15 cellular contexts compared by ENCODE assay signal in the genomic region with DNA sequence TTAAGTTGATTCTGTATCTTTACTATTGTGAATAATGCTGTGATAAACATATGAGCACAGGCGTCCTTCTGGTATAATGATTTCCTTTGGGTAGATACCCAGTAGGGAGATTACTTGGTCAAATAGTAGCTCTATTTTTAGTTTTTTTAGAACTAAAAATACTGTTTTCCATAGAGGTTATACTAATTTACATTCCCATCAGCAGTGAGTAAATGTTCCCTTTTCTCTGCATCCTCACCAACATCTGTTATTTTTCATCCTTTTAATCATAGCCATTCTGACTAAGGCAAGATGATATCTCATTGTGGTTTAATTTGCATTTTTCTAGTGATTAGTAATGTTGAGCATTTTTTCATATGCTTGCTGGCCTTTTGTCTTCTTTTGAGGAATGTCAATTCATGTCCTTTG. TPM values are rescaled to one million over a fixed set of nuclear protein-coding genes. Genes with fewer than 3 reads are reported as not detected.
DNase-seq lines count a peak whose midpoint lies in the region; FAIRE-seq and TF ChIP-seq lines count a peak whose summit lies in the region.
"Had no signal": no experiment of that assay in that cellular context is flagged by ENCODE, and none has a peak within 500 bp of the region (broad histone marks: within the 10 kb centered on the region; RNA-seq: fewer than 3 reads in every experiment).

No MANE protein-coding gene starts in this region.

- DNase-seq in AG08396 (ENCODE audit: low spot score) (peak; percentile 32), GM12891 (ENCODE audit: insufficient read length, low spot score) (no peak), fibroblast of pulmonary artery (ENCODE audit: low read depth) (peak; percentile 64), NCI-H510A (lab: John Stamatoyannopoulos, UW) (no peak), NCI-H82 (lab: John Stamatoyannopoulos, UW) (no peak), activated gamma-delta T cell (lab: John Stamatoyannopoulos, UW) (no peak)
- no peak for DNase-seq in activated T-helper 2 cell treated with anti-CD3 and anti-CD28 coated beads, Interferon-gamma antibody, Interleukin-2, Interleukin-4, amounts not matched to agents 10 μg/mL and 5 μg/mL and 100 μg/mL, durations not matched to agents 14 hours and 24 hours and 36 hours (ENCODE audit: low spot score)
- DNase-seq in activated CD8-positive, alpha-beta memory T cell treated with anti-CD3 and anti-CD28 coated beads, Interleukin-2, amount 50 U/mL, for 48 hours, result no peak
- DNase-seq: activated CD8-positive, alpha-beta memory T cell treated with anti-CD3 and anti-CD28 coated beads, Interleukin-2, amount 50 U/mL, for 4 hours; CD4-positive, alpha-beta T cell; left ventricle myocardium inferior; naive B cell; NCI-H1092; retina had no signal

- no peak overlapping the region for H3K4me3 Mint-ChIP-seq in activated T-helper 2 cell treated with anti-CD3 and anti-CD28 coated beads, Interferon-gamma antibody, Interleukin-2, Interleukin-4, amounts not matched to agents 10 μg/mL and 5 μg/mL and 100 μg/mL, durations not matched to agents 14 hours and 24 hours and 36 hours (ENCODE audit: low read depth)
- H3K4me3 Mint-ChIP-seq: CD4-positive, alpha-beta T cell; naive B cell had no signal

- peak; percentile 16 for FAIRE-seq in GM12891 (lab: Jason Lieb, UNC)

- H3K27ac Mint-ChIP-seq in activated T-helper 2 cell treated with anti-CD3 and anti-CD28 coated beads, Interferon-gamma antibody, Interleukin-2, Interleukin-4, amounts not matched to agents 10 μg/mL and 5 μg/mL and 100 μg/mL, durations not matched to agents 14 hours and 24 hours and 36 hours, result peak overlapping the region; percentile 81
- H3K27ac Mint-ChIP-seq: CD4-positive, alpha-beta T cell had no signal

- H3K4me1 Mint-ChIP-seq in activated T-helper 2 cell treated with anti-CD3 and anti-CD28 coated beads, Interferon-gamma antibody, Interleukin-2, Interleukin-4, amounts not matched to agents 10 μg/mL and 5 μg/mL and 100 μg/mL, durations not matched to agents 14 hours and 24 hours and 36 hours (ENCODE audit: low read depth), result peaks cover 18% of the 10 kb centered on the region
- H3K4me1 Mint-ChIP-seq: naive B cell had no signal

- H3K36me3 Mint-ChIP-seq in activated T-helper 2 cell treated with anti-CD3 and anti-CD28 coated beads, Interferon-gamma antibody, Interleukin-2, Interleukin-4, amounts not matched to agents 10 μg/mL and 5 μg/mL and 100 μg/mL, durations not matched to agents 14 hours and 24 hours and 36 hours (ENCODE audit: low read depth), result peaks cover 58% of the 10 kb centered on the region

- no peak overlapping the region for H3K4me3 ChIP-seq in fibroblast of pulmonary artery (replicated peaks; ENCODE audit: low read depth, low read length)
- H3K4me3 ChIP-seq: hepatocyte, left ventricle myocardium inferior had no signal

- H3K27me3 Mint-ChIP-seq in activated T-helper 2 cell treated with anti-CD3 and anti-CD28 coated beads, Interferon-gamma antibody, Interleukin-2, Interleukin-4, amounts not matched to agents 10 μg/mL and 5 μg/mL and 100 μg/mL, durations not matched to agents 14 hours and 24 hours and 36 hours (ENCODE audit: low read depth), result no peaks in the 10 kb centered on the region
- H3K27me3 Mint-ChIP-seq: CD4-positive, alpha-beta T cell; naive B cell had no signal

- H3K9me3 Mint-ChIP-seq in activated T-helper 2 cell treated with anti-CD3 and anti-CD28 coated beads, Interferon-gamma antibody, Interleukin-2, Interleukin-4, amounts not matched to agents 10 μg/mL and 5 μg/mL and 100 μg/mL, durations not matched to agents 14 hours and 24 hours and 36 hours, result peaks cover 9% of the 10 kb centered on the region
- H3K9me3 Mint-ChIP-seq: CD4-positive, alpha-beta T cell had no signal

- intact Hi-C loops in activated T-helper 2 cell treated with anti-CD3 and anti-CD28 coated beads, Interferon-gamma antibody, Interleukin-2, Interleukin-4, amounts not matched to agents 10 μg/mL and 5 μg/mL and 100 μg/mL, durations not matched to agents 14 hours and 24 hours and 36 hours (cut with micrococcal nuclease), result loop anchor here (2.0 kb wide), 1 partner anchor 34 kb away; a partner anchor contains a TSS

- TF ChIP-seq CTCF in fibroblast of pulmonary artery (IDR thresholded peaks at IDR 0.05; ENCODE audit: low read length, missing control alignments), result no peak

- TF ChIP-seq POLR2A in GM12891 (IDR thresholded peaks at IDR 0.05; ENCODE audit: low read depth, low read length), result no peak

TF ChIP-seq in GM12891, 5 proteins besides CTCF, POLR2A, EP300 and RAD21:
- TF ChIP-seq PAX5 (IDR thresholded peaks at IDR 0.05; ENCODE audit: insufficient read depth, low read length, severe bottlenecking), result no peak
- TF ChIP-seq POLR2AphosphoS5 (IDR thresholded peaks at IDR 0.05; ENCODE audit: low read depth, low read length), result no peak

RNA-seq across cellular contexts. Expression of a gene that starts 35.1 kb away (rescaled TPM):
- polyA plus RNA-seq in GM12891 (2012; ENCODE audit: low read depth, missing spikeins), result 13.2 TPM
- 57.0 and 58.7 TPM in 2 replicates for total RNA-seq in activated T-helper 2 cell treated with anti-CD3 and anti-CD28 coated beads, Interferon-gamma antibody, Interleukin-2, Interleukin-4, amounts not matched to agents 10 μg/mL and 5 μg/mL and 100 μg/mL, durations not matched to agents 14 hours and 24 hours and 36 hours

RNA-seq across cellular contexts. Expression of a gene that starts 35.2 kb away (rescaled TPM):
- polyA plus RNA-seq in GM12891 (2012; ENCODE audit: low read depth, missing spikeins), result 76.5 TPM
- total RNA-seq in activated T-helper 2 cell treated with anti-CD3 and anti-CD28 coated beads, Interferon-gamma antibody, Interleukin-2, Interleukin-4, amounts not matched to agents 10 μg/mL and 5 μg/mL and 100 μg/mL, durations not matched to agents 14 hours and 24 hours and 36 hours, result 68.8 and 72.1 TPM in 2 replicates

RNA-seq across cellular contexts. Expression of a gene that starts 56.7 kb away (rescaled TPM):
- polyA plus RNA-seq in GM12891 (2012; ENCODE audit: low read depth, missing spikeins), result 4.7 TPM
- total RNA-seq in activated T-helper 2 cell treated with anti-CD3 and anti-CD28 coated beads, Interferon-gamma antibody, Interleukin-2, Interleukin-4, amounts not matched to agents 10 μg/mL and 5 μg/mL and 100 μg/mL, durations not matched to agents 14 hours and 24 hours and 36 hours, result 9.7 and 11.6 TPM in 2 replicates

Comparison
In these comparisons a context has a peak if more than half of its experiments do, and no peak if none do; other contexts are left out.
1. DNase-seq: peak in AG08396 (single experiment) and fibroblast of pulmonary artery (single experiment); none in GM12891 (single experiment), activated T-helper 2 cell treated with anti-CD3 and anti-CD28 coated beads, Interferon-gamma antibody, Interleukin-2, Interleukin-4, amounts not matched to agents 10 μg/mL and 5 μg/mL and 100 μg/mL, durations not matched to agents 14 hours and 24 hours and 36 hours (single experiment), NCI-H510A (single experiment), NCI-H82 (single experiment), activated gamma-delta T cell (single experiment) and activated CD8-positive, alpha-beta memory T cell treated with anti-CD3 and anti-CD28 coated beads, Interleukin-2, amount 50 U/mL, for 48 hours (single experiment).